In genomic region chrY:7102680-7103079, GRCh38 we compare ENCODE assay signal across 26 cellular contexts.
"Had no signal": no experiment of that assay in that cellular context is flagged by ENCODE, and none has a peak within 500 bp of the region (broad histone marks: within the 10 kb centered on the region; RNA-seq: fewer than 3 reads in every experiment).

No MANE protein-coding gene starts in this region.

- H3K9me3 ChIP-seq: left ventricle myocardium inferior, pancreas, prostate gland, tibial nerve, upper lobe of left lung, vagina had no signal

- H3K4me3 Mint-ChIP-seq: mesothelial cell of epicardium; naive B cell; nephron; neural crest cell; stimulated activated memory B cell treated with anti-CD40 and anti-IgM and Interleukin-4, amounts not matched to agents 10 μg/mL and 1 μg/mL and 100 μg/mL, for 72 hours; stimulated activated naive CD8-positive, alpha-beta T cell treated with anti-CD3 and anti-CD28 coated beads, Interleukin-15, amount 100 ng/mL, for 72 hours had no signal

- DNase-seq: islet precursor cell; left ventricle myocardium inferior; naive B cell; nucleus accumbens; pancreas; posterior cingulate gyrus; retina; right cardiac atrium; stimulated activated CD4-positive, alpha-beta T cell treated with anti-CD3 and anti-CD28 coated beads, Interleukin-12 subunit alpha, Interleukin-12 subunit beta, amount 100 ng/mL, for 4 hours; stimulated activated CD4-positive, alpha-beta T cell treated with anti-CD3 and anti-CD28 coated beads, Interleukin-15, amount 100 ng/mL, for 24 hours; stimulated activated CD4-positive, alpha-beta T cell treated with anti-CD3 and anti-CD28 coated beads, Interleukin-2, amount 100 ng/mL, for 24 hours; stimulated activated CD4-positive, alpha-beta T cell treated with anti-CD3 and anti-CD28 coated beads, Interleukin-4, amount 100 ng/mL, for 1 hour; stimulated activated naive CD4-positive, alpha-beta T cell treated with Interleukin-2 at 50 U/mL for 16 hours; stimulated activated naive CD8-positive, alpha-beta T cell treated with anti-CD3 and anti-CD28 coated beads, Interleukin-15, amount 100 ng/mL, for 72 hours; substantia nigra; upper lobe of left lung had no signal

- H3K27me3 ChIP-seq: pancreas, tibial nerve, upper lobe of left lung, vagina had no signal

- H3K9me3 Mint-ChIP-seq: mesothelial cell of epicardium; naive B cell; nephron; neural crest cell; stimulated activated naive CD8-positive, alpha-beta T cell treated with anti-CD3 and anti-CD28 coated beads, Interleukin-15, amount 100 ng/mL, for 72 hours had no signal

- H3K27ac Mint-ChIP-seq: mesothelial cell of epicardium; naive B cell; nephron; stimulated activated memory B cell treated with anti-CD40 and anti-IgM and Interleukin-4, amounts not matched to agents 10 μg/mL and 1 μg/mL and 100 μg/mL, for 72 hours had no signal

- H3K27me3 Mint-ChIP-seq: stimulated activated memory B cell treated with anti-CD40 and anti-IgM and Interleukin-4, amounts not matched to agents 10 μg/mL and 1 μg/mL and 100 μg/mL, for 72 hours; stimulated activated naive CD8-positive, alpha-beta T cell treated with anti-CD3 and anti-CD28 coated beads, Interleukin-15, amount 100 ng/mL, for 72 hours had no signal

- H3K36me3 Mint-ChIP-seq: mesothelial cell of epicardium; naive B cell; stimulated activated memory B cell treated with anti-CD40 and anti-IgM and Interleukin-4, amounts not matched to agents 10 μg/mL and 1 μg/mL and 100 μg/mL, for 72 hours had no signal

- FAIRE-seq: pancreas had no signal

- H3K4me1 Mint-ChIP-seq: mesothelial cell of epicardium; naive B cell; nephron; neural crest cell; stimulated activated memory B cell treated with anti-CD40 and anti-IgM and Interleukin-4, amounts not matched to agents 10 μg/mL and 1 μg/mL and 100 μg/mL, for 72 hours had no signal

- ATAC-seq: pancreas; right cardiac atrium; sciatic nerve; stimulated activated memory B cell treated with anti-CD40 and anti-IgM and Interleukin-4, amounts not matched to agents 10 μg/mL and 1 μg/mL and 100 μg/mL, for 72 hours; stimulated activated naive CD8-positive, alpha-beta T cell treated with anti-CD3 and anti-CD28 coated beads, Interleukin-15, amount 100 ng/mL, for 72 hours had no signal

- H3K27ac ChIP-seq: left ventricle myocardium inferior, pancreas, prostate gland, skin epidermis, tibial nerve, upper lobe of left lung, vagina had no signal

- H3K4me3 ChIP-seq: left ventricle myocardium inferior, lung, pancreas, prostate gland, skin epidermis, tibial nerve, upper lobe of left lung, vagina had no signal

- H3K4me1 ChIP-seq: left ventricle myocardium inferior, pancreas, prostate gland, tibial nerve, upper lobe of left lung, vagina had no signal

- H3K36me3 ChIP-seq: left ventricle myocardium inferior, pancreas, prostate gland, tibial nerve, upper lobe of left lung, vagina had no signal
